9 cellular contexts compared by ENCODE assay signal in the genomic region with DNA sequence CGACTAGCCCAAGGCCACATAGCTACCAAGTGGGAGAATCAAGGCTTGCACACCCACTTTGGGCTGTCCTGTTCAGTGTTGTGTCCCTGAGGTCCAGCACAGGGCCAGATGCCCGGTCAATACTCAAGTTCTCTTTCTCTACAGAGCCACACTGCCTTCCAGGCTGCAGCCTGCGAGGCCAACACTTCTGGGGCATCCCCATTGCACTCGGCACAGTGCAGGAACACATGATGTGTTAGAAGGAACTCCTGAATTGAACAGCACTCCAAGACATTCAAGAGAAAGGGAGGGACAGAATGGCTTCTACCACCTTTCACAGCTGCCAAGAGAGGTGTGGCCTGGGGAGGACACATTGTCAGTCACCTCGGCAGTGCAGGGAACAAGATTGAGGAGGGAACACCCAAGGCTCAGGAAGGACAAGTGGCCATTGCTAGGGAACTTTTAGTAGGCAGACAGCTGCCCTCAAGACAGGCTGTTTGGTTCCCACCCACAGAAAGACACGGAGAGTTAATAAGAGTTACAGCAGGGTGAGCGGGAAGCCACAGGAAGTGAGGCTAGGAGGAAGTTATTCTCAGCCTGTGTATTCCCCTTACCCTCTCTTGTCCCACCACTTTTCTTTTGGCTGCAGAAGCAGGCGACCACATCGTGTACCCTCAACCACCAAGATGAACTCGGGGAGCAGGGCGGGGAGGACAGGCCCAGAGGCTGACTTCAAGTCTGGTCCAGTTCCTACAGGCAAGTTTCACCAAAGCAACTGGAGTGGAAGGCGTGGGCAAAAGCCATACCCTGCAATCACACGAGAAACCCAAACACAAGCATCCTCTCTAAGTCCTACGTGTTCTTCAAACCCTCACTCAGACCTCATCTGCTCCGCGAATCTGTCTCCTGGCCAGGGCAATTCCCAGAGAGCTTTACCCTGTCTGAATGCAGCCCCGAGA.
A peak's percentile ranks its signal among the peaks of the same experiment; 100 is the strongest.
DNase-seq lines count a peak whose midpoint lies in the region; ATAC-seq and TF ChIP-seq lines count a peak whose summit lies in the region.
"Had no signal": no experiment of that assay in that cellular context is flagged by ENCODE, and none has a peak within 500 bp of the region (broad histone marks: within the 10 kb centered on the region; RNA-seq: fewer than 3 reads in every experiment).

No MANE protein-coding gene starts in this region.

- TF ChIP-seq POLR2A in erythroblast (IDR thresholded peaks at IDR 0.05; ENCODE audit: low read length) (no peak), upper lobe of left lung (IDR thresholded peaks at IDR 0.05) (no peak)

- H3K27ac ChIP-seq in layer of hippocampus (ENCODE audit: low read depth, low read length) = peak overlapping the region; percentile 21
- peak overlapping the region in 1 of 4 donors; percentile 39 for H3K27ac ChIP-seq in upper lobe of left lung
- H3K27ac ChIP-seq: cardiac muscle cell had no signal

- H3K4me1 ChIP-seq in upper lobe of left lung = peaks cover 0 to 10% (median 6%) of the 10 kb centered on the region in 4 donors

- DNase-seq in GM12865 (ENCODE audit: low read depth) (peak; percentile 49), NOMO-1 (lab: John Stamatoyannopoulos, UW; ENCODE audit: unreplicated experiment in 2 of 2) (peak; percentile 15 to 45), endothelial cell (ENCODE audit: low spot score) (no peak), erythroblast (lab: John Stamatoyannopoulos, UW) (no peak), upper lobe of left lung (no peak), kidney glomerular epithelial cell (lab: John Stamatoyannopoulos, UW) (no peak)

- H3K9me3 ChIP-seq in upper lobe of left lung = no peaks in the 10 kb centered on the region

- no peaks in the 10 kb centered on the region for H3K9me3 Mint-ChIP-seq in endothelial cell (ENCODE audit: unreplicated experiment)

- H3K4me3 ChIP-seq in GM12865 (ENCODE audit: low read depth, low read length) (no peak overlapping the region), upper lobe of left lung (peak overlapping the region in 1 of 4 donors; percentile 10)
- H3K4me3 ChIP-seq: cardiac muscle cell had no signal

- TF ChIP-seq EP300 in upper lobe of left lung (IDR thresholded peaks at IDR 0.05) = no peak

- no peaks in the 10 kb centered on the region for H3K36me3 Mint-ChIP-seq in endothelial cell (ENCODE audit: low read depth, unreplicated experiment)

- H3K4me1 Mint-ChIP-seq in endothelial cell (ENCODE audit: unreplicated experiment) = peaks cover 5% of the 10 kb centered on the region

- ATAC-seq in GM21390 (IDR thresholded peaks at IDR 0.05; ENCODE audit: unreplicated experiment) (peak; percentile 71), upper lobe of left lung (ENCODE audit: low FRiP score in 2 of 2) (no peak)

- no peaks in the 10 kb centered on the region for H3K36me3 ChIP-seq in upper lobe of left lung
- H3K36me3 ChIP-seq: cardiac muscle cell had no signal

- peaks cover 2% of the 10 kb centered on the region for H3K27me3 Mint-ChIP-seq in endothelial cell (ENCODE audit: unreplicated experiment)

- WGBS in upper lobe of left lung, 2 donors = 55 to 63% methylated on average over 17 of the region's 17 CpGs

- no peak overlapping the region for H3K4me3 Mint-ChIP-seq in endothelial cell (ENCODE audit: unreplicated experiment)

- TF ChIP-seq CTCF in GM12865 (IDR thresholded peaks at IDR 0.05; ENCODE audit: insufficient read depth, low read depth, low read length, missing control alignments) (no peak), endothelial cell (IDR thresholded peaks at IDR 0.05; ENCODE audit: unreplicated experiment) (no peak), upper lobe of left lung (IDR thresholded peaks at IDR 0.05) (no peak)

- no peaks in the 10 kb centered on the region for H3K27me3 ChIP-seq in layer of hippocampus (ENCODE audit: control insufficient read depth, insufficient read depth, low read length)
- no peaks in the 10 kb centered on the region for H3K27me3 ChIP-seq in upper lobe of left lung

- no peak overlapping the region for H3K27ac Mint-ChIP-seq in endothelial cell (ENCODE audit: unreplicated experiment)

Comparison
In these comparisons a context has a peak if more than half of its experiments do, and no peak if none do; other contexts are left out.
1. DNase-seq: peak in GM12865 (single experiment) and NOMO-1 (2 of 2); none in endothelial cell (single experiment), erythroblast (0 of 2), upper lobe of left lung (0 of 2) and kidney glomerular epithelial cell (single experiment).